17 cellular contexts compared by ENCODE assay signal in the genomic region with DNA sequence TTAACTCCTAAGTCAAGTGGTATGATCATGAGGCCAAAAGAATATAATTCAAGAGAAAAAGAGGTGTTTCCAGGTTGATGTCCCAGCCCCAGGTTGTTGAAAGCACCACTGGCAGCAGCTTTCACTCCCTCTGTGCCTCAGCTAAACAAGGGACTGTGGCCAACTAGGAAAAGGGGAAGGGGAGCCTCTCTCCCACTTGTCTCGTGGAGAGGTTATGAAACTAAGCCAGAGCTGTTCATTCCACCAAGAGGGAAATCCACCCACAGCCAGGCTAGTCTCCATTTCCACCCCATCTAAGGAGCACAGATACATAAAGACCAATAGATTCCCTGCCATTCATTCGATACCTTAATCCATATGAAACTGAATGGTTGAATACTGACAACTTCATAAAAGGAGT. TPM values are rescaled to one million over a fixed set of nuclear protein-coding genes. Genes with fewer than 3 reads are reported as not detected.
DNase-seq lines count a peak whose midpoint lies in the region; ATAC-seq and TF ChIP-seq lines count a peak whose summit lies in the region.
"Had no signal": no experiment of that assay in that cellular context is flagged by ENCODE, and none has a peak within 500 bp of the region (broad histone marks: within the 10 kb centered on the region; RNA-seq: fewer than 3 reads in every experiment).

No MANE protein-coding gene starts in this region.

- TF ChIP-seq CTCF in coronary artery (IDR thresholded peaks at IDR 0.05) = no peak
- TF ChIP-seq CTCF in uterus (IDR thresholded peaks at IDR 0.05) = no peak

- peaks cover 18% of the 10 kb centered on the region for H3K4me1 ChIP-seq in mesendoderm (ENCODE audit: control insufficient read depth, low read depth, low read length)
- H3K4me1 ChIP-seq in uterus = peaks cover 3 to 15% of the 10 kb centered on the region in 2 donors
- H3K4me1 ChIP-seq: BE2C had no signal

- H2AK5ac ChIP-seq in mesendoderm (ENCODE audit: low read length) = no peak overlapping the region

- H3K4me3 ChIP-seq in coronary artery (peak overlapping the region; percentile 46), mesendoderm (ENCODE audit: low read length) (no peak overlapping the region), uterus (no peak overlapping the region)
- H3K4me3 ChIP-seq: GM12878 had no signal

- H4K8ac ChIP-seq in mesendoderm (ENCODE audit: low read depth, low read length) = no peak overlapping the region

- ATAC-seq in GM19395 (IDR thresholded peaks at IDR 0.05; ENCODE audit: unreplicated experiment) (no peak), HG03571 (IDR thresholded peaks at IDR 0.05; ENCODE audit: unreplicated experiment) (no peak), esophagus mucosa (no peak)
- ATAC-seq: GM12878 had no signal

- peaks cover 7% of the 10 kb centered on the region for H3K36me3 ChIP-seq in mesendoderm (ENCODE audit: control insufficient read depth, insufficient read depth, low read length)
- no peaks in the 10 kb centered on the region for H3K36me3 ChIP-seq in uterus

- H3K9ac ChIP-seq in mesendoderm (ENCODE audit: low read length) = no peak overlapping the region

- peaks cover 51% of the 10 kb centered on the region for H3K79me2 ChIP-seq in mesendoderm (ENCODE audit: control insufficient read depth, insufficient read depth, low read length)

- no peak overlapping the region for H3K18ac ChIP-seq in mesendoderm (ENCODE audit: low read length)

- peak; percentile 17 for DNase-seq in MV-4-11 (lab: John Stamatoyannopoulos, UW)
- DNase-seq in coronary artery (ENCODE audit: low spot score) = no peak
- DNase-seq in mesendoderm = no peak
- DNase-seq in uterus = no peak
- no peak for DNase-seq in NCI-H526 (lab: John Stamatoyannopoulos, UW)
- DNase-seq: BE2C; CD8-positive, alpha-beta memory T cell; DND-41; GDM1; GOT3; NCI-H1930; NCI-H446; NCI-H748 treated with DMSO at 0.1 percent for 48 hours had no signal

- no CpG with 5 or more reads among the region's 2 CpGs for WGBS in mesendoderm (ENCODE audit: extremely low coverage, insufficient coverage, low lambda C conversion rate)

- H3K4ac ChIP-seq in mesendoderm (ENCODE audit: low read depth, low read length) = no peak overlapping the region

- peak overlapping the region; percentile 51 for H3K56ac ChIP-seq in mesendoderm (ENCODE audit: low read length)

- H3K27me3 ChIP-seq in mesendoderm (ENCODE audit: insufficient read depth, low read length, poor library complexity) (no peaks in the 10 kb centered on the region), uterus (no peaks in the 10 kb centered on the region)
- H3K27me3 ChIP-seq: BE2C had no signal

- no peak for TF ChIP-seq POLR2A in uterus (IDR thresholded peaks at IDR 0.05)

- no peak overlapping the region for H2BK15ac ChIP-seq in mesendoderm (replicated peaks; ENCODE audit: low read depth)

- no peak overlapping the region for H2BK120ac ChIP-seq in mesendoderm (ENCODE audit: low read depth, low read length)

- intact Hi-C loops in uterus (cut with DNase I; ENCODE audit: low total_unique reads) = no loop called here

- H3K79me1 ChIP-seq in mesendoderm (ENCODE audit: low read length) = peaks cover 27% of the 10 kb centered on the region

- H3K27ac ChIP-seq in coronary artery (peak overlapping the region in 1 of 2 donors; percentile 6), mesendoderm (ENCODE audit: low read depth, low read length) (peak overlapping the region; percentile 12), uterus (peak overlapping the region; percentile 22 to 95)

- no peak overlapping the region for H3K23ac ChIP-seq in mesendoderm (ENCODE audit: low read length)

- H2BK5ac ChIP-seq in mesendoderm (ENCODE audit: low read length) = no peak overlapping the region

- H3K9me3 ChIP-seq in uterus = no peaks in the 10 kb centered on the region
- H3K9me3 ChIP-seq: BE2C had no signal

- H4K5ac ChIP-seq in mesendoderm (ENCODE audit: low read length) = no peak overlapping the region

- H3K4me2 ChIP-seq in mesendoderm (ENCODE audit: low read length) = no peak overlapping the region

RNA-seq across cellular contexts. Expression of gene ANXA5, which starts 8.1 kb away (rescaled TPM):
- 218 TPM for polyA plus RNA-seq in mesendoderm (2013, experiment 1 of 2)
- 225 TPM for polyA plus RNA-seq in mesendoderm (2013, experiment 2 of 2)
- total RNA-seq in uterus (100 to 1,000 TPM; 255 to 353 (median 316) TPM), esophagus mucosa (96.4 TPM)
